ENCODE assay signal across 21 cellular contexts in genomic region chr9:92945796-92946195, GRCh38.
"Had no signal": no experiment of that assay in that cellular context is flagged by ENCODE, and none has a peak within 500 bp of the region (broad histone marks: within the 10 kb centered on the region; RNA-seq: fewer than 3 reads in every experiment).

No MANE protein-coding gene starts in this region.

- H3K27me3 ChIP-seq: neural progenitor cell, ovary, thyroid gland, vagina had no signal

- DNase-seq: esophagus squamous epithelium; foreskin fibroblast; immature natural killer cell; left lung; lower lobe of right lung; midbrain; nucleus accumbens; ovary; right cardiac atrium; stimulated activated CD4-positive, alpha-beta T cell treated with anti-CD3 and anti-CD28 coated beads, Interleukin-2, amount 100 ng/mL, for 48 hours; stimulated activated naive CD8-positive, alpha-beta T cell treated with anti-CD3 and anti-CD28 coated beads, Interleukin-15, Interleukin-2, amounts not matched to agents 100 U/mL and 50 U/mL, for 24 hours; thyroid gland; upper lobe of left lung had no signal

- H3K36me3 Mint-ChIP-seq: memory B cell had no signal

- H3K4me3 ChIP-seq: esophagus squamous epithelium, gastroesophageal sphincter, left lung, lower lobe of right lung, neural progenitor cell, ovary, smooth muscle cell, suprapubic skin, thyroid gland, upper lobe of left lung, vagina had no signal

- H3K9me3 Mint-ChIP-seq: dendritic cell treated with granulocyte-macrophage colony-stimulating factor and Interleukin-4, amounts not matched to agents 40 ng/mL and 50 ng/mL, for 4 days had no signal

- H3K9me3 ChIP-seq: esophagus squamous epithelium, gastroesophageal sphincter, left lung, lower lobe of right lung, ovary, suprapubic skin, thyroid gland, upper lobe of left lung, vagina had no signal

- H3K36me3 ChIP-seq: esophagus squamous epithelium, gastroesophageal sphincter, left lung, lower lobe of right lung, neural progenitor cell, ovary, suprapubic skin, thyroid gland, upper lobe of left lung, vagina had no signal

- H3K27ac Mint-ChIP-seq: dendritic cell treated with granulocyte-macrophage colony-stimulating factor and Interleukin-4, amounts not matched to agents 40 ng/mL and 50 ng/mL, for 4 days; memory B cell; neural progenitor cell; progenitor cell of endocrine pancreas had no signal

- H3K27ac ChIP-seq: esophagus squamous epithelium, gastroesophageal sphincter, left lung, lower lobe of right lung, neural progenitor cell, ovary, suprapubic skin, thyroid gland, upper lobe of left lung, vagina had no signal

- H3K4me3 Mint-ChIP-seq: dendritic cell treated with granulocyte-macrophage colony-stimulating factor and Interleukin-4, amounts not matched to agents 40 ng/mL and 50 ng/mL, for 4 days; memory B cell; neural progenitor cell had no signal

- ATAC-seq: gastroesophageal sphincter; left lung; lower lobe of right lung; right cardiac atrium; stimulated activated naive CD8-positive, alpha-beta T cell treated with anti-CD3 and anti-CD28 coated beads, Interleukin-15, Interleukin-2, amounts not matched to agents 100 U/mL and 50 U/mL, for 24 hours had no signal
